Comparison of ENCODE assay signal across 25 cellular contexts in genomic region chr6:138012682-138013081, GRCh38.
A peak's percentile ranks its signal among the peaks of the same experiment; 100 is the strongest.
DNase-seq lines count a peak whose midpoint lies in the region; ATAC-seq, FAIRE-seq and TF ChIP-seq lines count a peak whose summit lies in the region.
"Had no signal": no experiment of that assay in that cellular context is flagged by ENCODE, and none has a peak within 500 bp of the region (broad histone marks: within the 10 kb centered on the region; RNA-seq: fewer than 3 reads in every experiment).

No MANE protein-coding gene starts in this region.

- no peaks in the 10 kb centered on the region for H3K9me3 ChIP-seq in keratinocyte (ENCODE audit: control insufficient read depth, low read depth, low read length)
- no peaks in the 10 kb centered on the region for H3K9me3 ChIP-seq in upper lobe of left lung
- H3K9me3 ChIP-seq: gastrocnemius medialis, stomach had no signal

- H3K4me3 ChIP-seq in keratinocyte (ENCODE audit: control insufficient read depth in 2 of 3, extremely low read depth in 1 of 3, insufficient read depth in 2 of 3, low read depth in 1 of 3, low read length in 3 of 3) (no peak overlapping the region), upper lobe of left lung (no peak overlapping the region), lower leg skin (ENCODE audit: low read depth, poor library complexity, severe bottlenecking) (no peak overlapping the region)
- H3K4me3 ChIP-seq: gastrocnemius medialis, MG63, stomach had no signal

- dilution Hi-C loops in keratinocyte (cut with MboI; ENCODE audit: extremely low pct_ligation_motif_present, low sequenced_read_pairs) = no loop called here

- intact Hi-C loops in lower leg skin (cut with DNase I; ENCODE audit: low total_unique reads) = no loop called here

- H3K36me3 ChIP-seq in keratinocyte (ENCODE audit: control insufficient read depth in 2 of 2, extremely low read depth in 1 of 2, insufficient read depth in 2 of 2, low read length in 2 of 2) (no peaks in the 10 kb centered on the region), upper lobe of left lung (no peaks in the 10 kb centered on the region)
- H3K36me3 ChIP-seq: gastrocnemius medialis, MG63, stomach had no signal

- TF ChIP-seq POLR2A in upper lobe of left lung (IDR thresholded peaks at IDR 0.05) = no peak
- no peak for TF ChIP-seq POLR2A in lower leg skin (IDR thresholded peaks at IDR 0.05)

- H3K9ac ChIP-seq in keratinocyte (ENCODE audit: control insufficient read depth, extremely low read depth, insufficient read depth, low read length) = no peak overlapping the region

- TF ChIP-seq CTCF in keratinocyte (optimal IDR thresholded peaks at IDR 0.05 in 1 of 3, IDR thresholded peaks at IDR 0.05 in 1 of 3, conservative IDR thresholded peaks at IDR 0.05 in 1 of 3; ENCODE audit: extremely low read depth in 1 of 3, insufficient read depth in 2 of 3, low read length in 3 of 3) = no peak
- TF ChIP-seq CTCF in upper lobe of left lung (IDR thresholded peaks at IDR 0.05) = no peak
- TF ChIP-seq CTCF in lower leg skin (IDR thresholded peaks at IDR 0.05) = no peak

- no peak for ATAC-seq in GM19023 (IDR thresholded peaks at IDR 0.05; ENCODE audit: unreplicated experiment)
- no peak for ATAC-seq in upper lobe of left lung (ENCODE audit: low FRiP score in 2 of 2)
- ATAC-seq: gastrocnemius medialis, HepG2 had no signal

- no peak overlapping the region for H2AFZ ChIP-seq in keratinocyte (ENCODE audit: control insufficient read depth, low read length)

- no peak for TF ChIP-seq EP300 in upper lobe of left lung (IDR thresholded peaks at IDR 0.05)

- H3K4me1 ChIP-seq in keratinocyte (ENCODE audit: control insufficient read depth, extremely low read depth, insufficient read depth, low read length) (peaks cover 13% of the 10 kb centered on the region), upper lobe of left lung (no peaks in the 10 kb centered on the region)
- H3K4me1 ChIP-seq: gastrocnemius medialis, stomach had no signal

- FAIRE-seq in keratinocyte (lab: Jason Lieb, UNC) = peak; percentile 43
- FAIRE-seq: D721Med, endothelial cell of umbilical vein, HepG2 had no signal

- H3K27me3 ChIP-seq in keratinocyte (ENCODE audit: control insufficient read depth, extremely low read depth, insufficient read depth, low read length) (no peaks in the 10 kb centered on the region), upper lobe of left lung (no peaks in the 10 kb centered on the region)
- H3K27me3 ChIP-seq: gastrocnemius medialis, MG63, stomach had no signal

- WGBS in upper lobe of left lung, 2 donors = 80 to 84% methylated on average over 1 of the region's 1 CpG
- WGBS in lower leg skin, 2 donors = 63 to 64% methylated on average over 1 of the region's 1 CpG

- H3K79me2 ChIP-seq in keratinocyte (ENCODE audit: control insufficient read depth, insufficient read depth, low read length) = no peaks in the 10 kb centered on the region

- DNase-seq in NCI-H1105 treated with DMSO at 0.1 percent for 48 hours (lab: John Stamatoyannopoulos, UW) (peak; percentile 4), NCI-H1105 (lab: John Stamatoyannopoulos, UW) (no peak), DMS79 (lab: John Stamatoyannopoulos, UW) (peak; percentile 5), NCI-H69 (lab: John Stamatoyannopoulos, UW) (peak; percentile 79), keratinocyte (ENCODE audit: low read depth, low spot score) (no peak), upper lobe of left lung (no peak), lower leg skin (ENCODE audit: low spot score in 2 of 2) (no peak)
- DNase-seq: 8988T; activated CD4-positive, alpha-beta T cell treated with anti-CD3 and anti-CD28 coated beads, Interleukin-2, amount 10 ng/mL, durations not matched to agents 24 days and 14 days; activated CD8-positive, alpha-beta memory T cell treated with anti-CD3 and anti-CD28 coated beads, Interleukin-2, amount 50 U/mL, for 48 hours; gastrocnemius medialis; GF-D8; HFFc6; MG63; naive B cell; NCI-H524; OCI-M1; retina; SIG-M5; stimulated activated CD4-positive, alpha-beta T cell treated with anti-CD3 and anti-CD28 coated beads, Interleukin-12 subunit alpha, Interleukin-12 subunit beta, amount 100 ng/mL, for 4 hours; stomach had no signal

- H4K20me1 ChIP-seq in keratinocyte (ENCODE audit: control insufficient read depth, extremely low read depth, insufficient read depth, low read length) = no peaks in the 10 kb centered on the region

- H3K4me2 ChIP-seq in keratinocyte (ENCODE audit: control insufficient read depth, extremely low read depth, insufficient read depth, low read depth, low read length) = no peak overlapping the region

- no peaks in the 10 kb centered on the region for H3K9me1 ChIP-seq in keratinocyte (ENCODE audit: control insufficient read depth, extremely low read depth, insufficient read depth, low read length)

- H3K27ac ChIP-seq in keratinocyte (ENCODE audit: control insufficient read depth, insufficient read depth, low read length) (no peak overlapping the region), upper lobe of left lung (no peak overlapping the region)
- H3K27ac ChIP-seq: gastrocnemius medialis, stomach had no signal

Comparison
In these comparisons a context has a peak if more than half of its experiments do, and no peak if none do; other contexts are left out.
1. DNase-seq: peak in NCI-H1105 treated with DMSO at 0.1 percent for 48 hours (single experiment), DMS79 (single experiment) and NCI-H69 (single experiment); none in NCI-H1105 (single experiment), keratinocyte (single experiment), upper lobe of left lung (0 of 2) and lower leg skin (0 of 2).